Comparison of ENCODE assay signal across 8 cellular contexts in the genomic region with DNA sequence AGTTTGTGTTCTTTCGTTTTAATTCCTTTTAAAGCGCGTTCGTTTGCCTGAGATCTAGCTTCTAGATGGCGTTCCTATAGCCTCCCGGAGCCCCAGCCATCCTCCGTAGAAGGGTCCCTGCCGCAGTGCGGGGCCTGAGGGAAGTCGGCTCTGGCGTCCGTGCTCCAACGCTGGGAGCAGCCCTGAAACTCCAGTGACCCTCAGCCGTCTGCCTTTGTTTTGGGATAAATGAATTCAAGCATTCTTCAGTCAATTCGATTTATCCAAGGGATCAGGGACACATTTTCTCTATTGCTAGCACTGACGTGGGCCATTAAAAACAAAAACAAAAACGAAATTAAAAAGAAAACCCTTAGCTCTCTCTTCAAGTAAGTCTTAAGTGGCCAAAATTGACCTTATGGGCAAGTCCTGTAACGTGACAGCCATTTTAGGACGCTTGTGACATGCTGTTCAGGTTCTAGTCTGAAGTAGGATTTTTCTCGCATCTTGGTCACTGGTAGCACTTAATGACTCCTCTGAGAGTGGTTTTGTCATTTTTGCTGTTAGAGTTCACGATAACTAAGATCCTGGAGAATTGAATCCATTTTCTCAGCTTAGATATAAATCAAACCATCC. TPM values are rescaled to one million over a fixed set of nuclear protein-coding genes. Genes with fewer than 3 reads are reported as not detected.
DNase-seq lines count a peak whose midpoint lies in the region; ATAC-seq, FAIRE-seq and TF ChIP-seq lines count a peak whose summit lies in the region.

No MANE protein-coding gene starts in this region.

- H3K27me3 ChIP-seq in duodenal mucosa (ENCODE audit: control insufficient read depth in 1 of 2, insufficient read depth in 2 of 2, low read length in 2 of 2), result no peaks in the 10 kb centered on the region

- intact Hi-C loops in mucosa of descending colon (cut with DNase I, micrococcal nuclease), result no loop called here

- TF ChIP-seq CTCF in mucosa of descending colon (IDR thresholded peaks at IDR 0.05) (no peak), D721Med (IDR thresholded peaks at IDR 0.05; ENCODE audit: insufficient read depth, missing control alignments) (no peak)

- no peak for FAIRE-seq in D721Med (lab: Jason Lieb, UNC)

- H3K4me3 ChIP-seq in duodenal mucosa (ENCODE audit: low read depth in 1 of 2, low read length in 2 of 2), result peak overlapping the region; percentile 90 to 98
- peak overlapping the region; percentile 21 for H3K4me3 ChIP-seq in mucosa of descending colon

- ATAC-seq in GM18868 (IDR thresholded peaks at IDR 0.05; ENCODE audit: unreplicated experiment), result peak; percentile 20
- peak; percentile 3 for ATAC-seq in HG03060 (IDR thresholded peaks at IDR 0.05; ENCODE audit: low read depth, unreplicated experiment)
- ATAC-seq in mucosa of descending colon, result peak; percentile 7

- H3K4me1 ChIP-seq in duodenal mucosa (ENCODE audit: control insufficient read depth in 1 of 2, insufficient read depth in 2 of 2, low read length in 2 of 2) (peaks cover 21 to 22% of the 10 kb centered on the region in 2 donors), mucosa of descending colon (ENCODE audit: low read depth) (peaks cover 17% of the 10 kb centered on the region)

- DNase-seq in CD1c-positive myeloid dendritic cell (ENCODE audit: extremely low spot score) (peak; percentile 26), RKO (ENCODE audit: low spot score) (peak; percentile 49), mucosa of descending colon (peak in 1 of 3 donors; percentile 12), NCI-H1930 (lab: John Stamatoyannopoulos, UW) (no peak), D721Med (ENCODE audit: insufficient read length, low spot score) (no peak)

- H3K36me3 ChIP-seq in duodenal mucosa (ENCODE audit: control insufficient read depth in 1 of 2, insufficient read depth in 2 of 2, low read length in 2 of 2), result no peaks in the 10 kb centered on the region
- H3K36me3 ChIP-seq in mucosa of descending colon (ENCODE audit: low read depth), result no peaks in the 10 kb centered on the region

- peak overlapping the region; percentile 67 to 94 for H3K9ac ChIP-seq in duodenal mucosa (ENCODE audit: low read depth in 1 of 2, low read length in 2 of 2)

- H3K9me3 ChIP-seq in duodenal mucosa (ENCODE audit: control insufficient read depth in 1 of 2, low read length in 2 of 2), result no peaks in the 10 kb centered on the region
- H3K9me3 ChIP-seq in mucosa of descending colon, result no peaks in the 10 kb centered on the region

- H3K27ac ChIP-seq in duodenal mucosa (ENCODE audit: low read depth, low read length), result peak overlapping the region; percentile 77

RNA-seq across cellular contexts. Expression of a gene that starts 0.8 kb away (rescaled TPM):
- 10 to 100 TPM in 2 of 3 donors, 1 to 10 TPM in 1; 7.7 to 18.4 (median 13.3) TPM for total RNA-seq in mucosa of descending colon

Comparison
In these comparisons a context has a peak if more than half of its experiments do, and no peak if none do; other contexts are left out.
1. DNase-seq: peak in CD1c-positive myeloid dendritic cell (single experiment) and RKO (single experiment); none in NCI-H1930 (0 of 2) and D721Med (single experiment).
2. Peak in every context shown above with its lines, with median percentiles within 50 percentile points of each other: ATAC-seq.